20 cellular contexts compared by ENCODE assay signal in the genomic region with DNA sequence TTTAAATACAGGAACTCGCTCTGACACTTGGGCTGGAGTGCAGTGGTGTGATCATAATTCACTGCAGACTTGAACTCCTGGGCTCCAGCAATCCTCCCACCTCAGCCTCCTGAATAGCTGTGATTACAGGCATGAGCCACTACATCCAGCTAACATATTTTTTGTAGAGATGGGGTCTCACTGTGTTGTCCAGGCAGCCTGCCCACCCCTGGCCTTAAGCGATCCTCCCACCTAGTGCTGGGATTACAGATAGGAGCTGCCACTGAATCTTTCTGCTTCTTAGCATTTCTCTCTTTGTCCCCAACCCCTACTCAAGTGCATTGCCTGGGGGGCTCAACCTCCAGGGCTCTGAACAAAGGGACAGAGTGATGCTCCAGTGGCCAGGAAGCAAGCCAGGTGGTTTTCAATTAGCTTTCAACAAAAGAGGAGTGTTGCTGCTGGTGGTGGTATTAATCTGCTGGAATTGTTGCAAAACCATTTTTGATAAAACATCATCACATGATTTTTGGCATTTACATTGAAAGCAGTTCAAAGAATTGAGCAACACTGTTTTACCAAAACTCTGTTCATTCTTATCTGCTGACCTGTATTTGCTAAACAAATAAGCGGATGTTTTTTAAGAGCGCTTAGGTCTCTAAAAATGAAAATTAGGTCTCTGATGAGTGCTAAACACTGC. TPM values are rescaled to one million over a fixed set of nuclear protein-coding genes. Genes with fewer than 3 reads are reported as not detected.
DNase-seq lines count a peak whose midpoint lies in the region; TF ChIP-seq lines count a peak whose summit lies in the region.
"Had no signal": no experiment of that assay in that cellular context is flagged by ENCODE, and none has a peak within 500 bp of the region (broad histone marks: within the 10 kb centered on the region; RNA-seq: fewer than 3 reads in every experiment).

No MANE protein-coding gene starts in this region.

- H3K9ac ChIP-seq in endodermal cell (ENCODE audit: extremely low read depth, low read length, poor library complexity, severe bottlenecking) (no peak overlapping the region), mesendoderm (ENCODE audit: low read length) (no peak overlapping the region)
- H3K9ac ChIP-seq: BLaER1 treated with 17β-estradiol and CSF1 and Interleukin-3, amounts not matched to agents 10 nM and 100 nM had no signal

- no peak overlapping the region for H4K8ac ChIP-seq in mesendoderm (ENCODE audit: low read depth, low read length)

- no peak overlapping the region for H3K56ac ChIP-seq in mesendoderm (ENCODE audit: low read length)

- H3K4me1 ChIP-seq in endodermal cell (ENCODE audit: control insufficient read depth, insufficient read depth, low read length) (no peaks in the 10 kb centered on the region), mesendoderm (ENCODE audit: control insufficient read depth, low read depth, low read length) (no peaks in the 10 kb centered on the region)

- H3K27me3 ChIP-seq in endodermal cell (ENCODE audit: control insufficient read depth, insufficient read depth, low read length, poor library complexity, severe bottlenecking) (peaks cover 5% of the 10 kb centered on the region), mesendoderm (ENCODE audit: insufficient read depth, low read length, poor library complexity) (no peaks in the 10 kb centered on the region)
- H3K27me3 ChIP-seq: BLaER1 treated with 17β-estradiol and CSF1 and Interleukin-3, amounts not matched to agents 10 nM and 100 nM had no signal

- no peak overlapping the region for H4K5ac ChIP-seq in mesendoderm (ENCODE audit: low read length)

- H3K4me1 Mint-ChIP-seq in endodermal cell, result peaks cover 5% of the 10 kb centered on the region

- H3K4me2 ChIP-seq in mesendoderm (ENCODE audit: low read length), result no peak overlapping the region
- H3K4me2 ChIP-seq: BLaER1 treated with 17β-estradiol and CSF1 and Interleukin-3, amounts not matched to agents 10 nM and 100 nM had no signal

- H2BK15ac ChIP-seq in mesendoderm (replicated peaks; ENCODE audit: low read depth), result no peak overlapping the region

- TF ChIP-seq CTCF in endodermal cell (conservative IDR thresholded peaks at IDR 0.05), result no peak

- peaks cover 12% of the 10 kb centered on the region for H3K9me3 Mint-ChIP-seq in endodermal cell

- H2BK5ac ChIP-seq in mesendoderm (ENCODE audit: low read length), result no peak overlapping the region

- no peaks in the 10 kb centered on the region for H3K36me3 Mint-ChIP-seq in endodermal cell (ENCODE audit: low read depth)

- no peaks in the 10 kb centered on the region for H3K79me1 ChIP-seq in mesendoderm (ENCODE audit: low read length)

- H3K4ac ChIP-seq in mesendoderm (ENCODE audit: low read depth, low read length), result no peak overlapping the region

- H2BK120ac ChIP-seq in mesendoderm (ENCODE audit: low read depth, low read length), result no peak overlapping the region

- H3K4me3 ChIP-seq in endodermal cell (ENCODE audit: low read length) (no peak overlapping the region), mesendoderm (ENCODE audit: low read length) (no peak overlapping the region)
- H3K4me3 ChIP-seq: BLaER1 treated with 17β-estradiol and CSF1 and Interleukin-3, amounts not matched to agents 10 nM and 100 nM; SK-N-MC had no signal

- 77 to 88% methylated on average over 3 to 4 of the region's 4 CpGs for WGBS in endodermal cell (ENCODE audit: insufficient coverage in 1 of 2, insufficient read length in 1 of 2), 2 experiments
- no CpG with 5 or more reads among the region's 4 CpGs for WGBS in mesendoderm (ENCODE audit: extremely low coverage, insufficient coverage, low lambda C conversion rate)

- no peaks in the 10 kb centered on the region for H3K9me3 ChIP-seq in endodermal cell (ENCODE audit: control insufficient read depth, low read length)

- H3K4me3 Mint-ChIP-seq in endodermal cell, result no peak overlapping the region

- no peak overlapping the region for H3K18ac ChIP-seq in mesendoderm (ENCODE audit: low read length)

- H2AK5ac ChIP-seq in mesendoderm (ENCODE audit: low read length), result no peak overlapping the region

- H3K27ac ChIP-seq in endodermal cell (ENCODE audit: low read depth, low read length) (no peak overlapping the region), mesendoderm (ENCODE audit: low read depth, low read length) (no peak overlapping the region)
- H3K27ac ChIP-seq: 22Rv1; BLaER1 treated with 17β-estradiol and CSF1 and Interleukin-3, amounts not matched to agents 10 nM and 100 nM; SK-N-MC had no signal

- DNase-seq in NCI-H1092 treated with DMSO at 0.1 percent for 48 hours (lab: John Stamatoyannopoulos, UW), result peak; percentile 14
- no peak for DNase-seq in NCI-H1092 (lab: John Stamatoyannopoulos, UW)
- DNase-seq in NCI-H526 treated with DMSO at 0.1 percent for 48 hours (lab: John Stamatoyannopoulos, UW), result peak; percentile 41
- peak; percentile 13 for DNase-seq in endodermal cell
- DNase-seq in mesendoderm, result peak; percentile 40
- no peak for DNase-seq in H4 (ENCODE audit: low spot score)
- DNase-seq in GDM1 (lab: John Stamatoyannopoulos, UW), result no peak
- DNase-seq in OCI-M1 (lab: John Stamatoyannopoulos, UW), result no peak
- DNase-seq: DMS 273 treated with DMSO at 0.1 percent for 48 hours, KBM-7, NCI-H1105 treated with DMSO at 0.1 percent for 48 hours, NCI-H1930, NCI-H226 had no signal

- H3K27ac Mint-ChIP-seq in endodermal cell, result no peak overlapping the region

- peaks cover 21% of the 10 kb centered on the region for H3K27me3 Mint-ChIP-seq in endodermal cell (ENCODE audit: insufficient read depth)

- H3K36me3 ChIP-seq in endodermal cell (ENCODE audit: control insufficient read depth, insufficient read depth, low read length) (no peaks in the 10 kb centered on the region), mesendoderm (ENCODE audit: control insufficient read depth, insufficient read depth, low read length) (no peaks in the 10 kb centered on the region)
- H3K36me3 ChIP-seq: BLaER1 treated with 17β-estradiol and CSF1 and Interleukin-3, amounts not matched to agents 10 nM and 100 nM had no signal

- no peaks in the 10 kb centered on the region for H3K79me2 ChIP-seq in mesendoderm (ENCODE audit: control insufficient read depth, insufficient read depth, low read length)

- H3K23ac ChIP-seq in mesendoderm (ENCODE audit: low read length), result no peak overlapping the region

RNA-seq across cellular contexts. Expression of a gene that starts 40.4 kb away (rescaled TPM):
- not detected for total RNA-seq in endodermal cell
- not detected for polyA plus RNA-seq in endodermal cell (2013, experiment 1 of 2)
- not detected for polyA plus RNA-seq in endodermal cell (2013, experiment 2 of 2)
- polyA plus RNA-seq in mesendoderm (2013, experiment 1 of 2), result not detected
- polyA plus RNA-seq in mesendoderm (2013, experiment 2 of 2), result not detected
- not detected in 2 replicates for total RNA-seq in H4 (2014; rRNA removed; shearing (Covaris generic))
- total RNA-seq: Daoy, HT1080, M059J, Right ventricle myocardium inferior had no signal

RNA-seq across cellular contexts. Expression of a gene that starts 48.1 kb away (rescaled TPM):
- total RNA-seq in endodermal cell, result under 1 TPM in 1 of 2 donors, not detected in 1; 0.22 TPM
- polyA plus RNA-seq in endodermal cell (2013, experiment 1 of 2), result not detected
- not detected for polyA plus RNA-seq in endodermal cell (2013, experiment 2 of 2)
- 0.11 TPM for polyA plus RNA-seq in mesendoderm (2013, experiment 1 of 2)
- polyA plus RNA-seq in mesendoderm (2013, experiment 2 of 2), result 0.17 TPM
- total RNA-seq in H4 (2014; rRNA removed; shearing (Covaris generic)), result not detected in 2 replicates
- total RNA-seq: Daoy, HT1080, M059J, Right ventricle myocardium inferior had no signal

Comparison
In these comparisons a context has a peak if more than half of its experiments do, and no peak if none do; other contexts are left out.
1. DNase-seq: peak in NCI-H1092 treated with DMSO at 0.1 percent for 48 hours (single experiment), NCI-H526 treated with DMSO at 0.1 percent for 48 hours (single experiment), endodermal cell (single experiment) and mesendoderm (single experiment); none in NCI-H1092 (single experiment), H4 (single experiment), GDM1 (single experiment) and OCI-M1 (single experiment).